In genomic region chr7:127189074-127189473, GRCh38 we compare ENCODE assay signal across 20 cellular contexts.
A peak's percentile ranks its signal among the peaks of the same experiment; 100 is the strongest.
DNase-seq lines count a peak whose midpoint lies in the region; ATAC-seq and TF ChIP-seq lines count a peak whose summit lies in the region.
"Had no signal": no experiment of that assay in that cellular context is flagged by ENCODE, and none has a peak within 500 bp of the region (broad histone marks: within the 10 kb centered on the region; RNA-seq: fewer than 3 reads in every experiment).

No MANE protein-coding gene starts in this region.

- no peak overlapping the region for H3K4me3 Mint-ChIP-seq in WTC11
- H3K4me3 Mint-ChIP-seq: activated CD4-positive, alpha-beta T cell treated with anti-CD3 and anti-CD28 coated beads for 36 hours; CD4-positive, CD25-positive, alpha-beta regulatory T cell; neural crest cell; T-helper 17 cell had no signal

- DNase-seq in NCI-H2171 treated with DMSO at 0.1 percent for 48 hours (lab: John Stamatoyannopoulos, UW), result peak; percentile 11
- no peak for DNase-seq in NCI-H2171 (lab: John Stamatoyannopoulos, UW)
- DNase-seq in NCI-H2227 (lab: John Stamatoyannopoulos, UW; ENCODE audit: unreplicated experiment), result peak; percentile 73
- DNase-seq in WTC11 (ENCODE audit: low spot score), result no peak
- no peak for DNase-seq in tibial artery
- no peak for DNase-seq in AG20443 (ENCODE audit: low spot score)
- no peak for DNase-seq in cortex of kidney (lab: John Stamatoyannopoulos, UW)
- DNase-seq: activated CD4-positive, alpha-beta T cell treated with anti-CD3 and anti-CD28 coated beads for 36 hours; activated T-cell treated with anti-CD3 and anti-CD28 coated beads for 4 hours; CD4-positive, CD25-positive, alpha-beta regulatory T cell; foreskin fibroblast; GDM1; mammary epithelial cell; NCI-H446 treated with DMSO at 0.1 percent for 48 hours; retina; T-helper 17 cell had no signal

- CTCF ChIA-PET in WTC11 (lab: Charles Lee), result no interaction called here

- no peak overlapping the region for H3K4me3 ChIP-seq in tibial artery

- ATAC-seq in WTC11, result peak; percentile 19
- ATAC-seq: activated CD4-positive, alpha-beta T cell treated with anti-CD3 and anti-CD28 coated beads for 36 hours; activated naive CD4-positive, alpha-beta T cell treated with anti-CD3 and anti-CD28 coated beads, Interleukin-2, amount 50 U/mL, for 72 hours; T-helper 17 cell had no signal

- POLR2A ChIA-PET in WTC11 (lab: Charles Lee), result no interaction called here

- H3K27me3 Mint-ChIP-seq in WTC11 (ENCODE audit: low read depth), result no peaks in the 10 kb centered on the region; the same call in 1 of the 2 replicates
- H3K27me3 Mint-ChIP-seq: CD4-positive, CD25-positive, alpha-beta regulatory T cell had no signal

- intact Hi-C loops in tibial artery (cut with DNase I; ENCODE audit: low total_unique reads), result no loop called here

- H3K9me3 Mint-ChIP-seq in WTC11, result no peaks in the 10 kb centered on the region
- H3K9me3 Mint-ChIP-seq: neural crest cell had no signal

- no peaks in the 10 kb centered on the region for H3K36me3 Mint-ChIP-seq in WTC11
- H3K36me3 Mint-ChIP-seq: CD4-positive, CD25-positive, alpha-beta regulatory T cell had no signal

- H3K4me1 Mint-ChIP-seq in WTC11, result peaks cover 16% of the 10 kb centered on the region
- H3K4me1 Mint-ChIP-seq: T-helper 17 cell had no signal

- TF ChIP-seq CTCF in WTC11 (IDR thresholded peaks at IDR 0.05) (no peak), tibial artery (IDR thresholded peaks at IDR 0.05) (no peak)

- no peaks in the 10 kb centered on the region for H3K27me3 ChIP-seq in tibial artery

- H3K27ac ChIP-seq in temporal lobe (ENCODE audit: low read depth, low read length) (peak overlapping the region; percentile 51), tibial artery (no peak overlapping the region)
- H3K27ac ChIP-seq: RWPE1 had no signal

- H3K4me1 ChIP-seq in tibial artery, result no peaks in the 10 kb centered on the region

- H3K9me3 ChIP-seq in tibial artery, result no peaks in the 10 kb centered on the region

- no peaks in the 10 kb centered on the region for H3K36me3 ChIP-seq in tibial artery

- no peak overlapping the region for H3K27ac Mint-ChIP-seq in WTC11
- H3K27ac Mint-ChIP-seq: activated CD4-positive, alpha-beta T cell treated with anti-CD3 and anti-CD28 coated beads for 36 hours; activated naive CD4-positive, alpha-beta T cell treated with anti-CD3 and anti-CD28 coated beads, Interleukin-2, amount 50 U/mL, for 72 hours; CD4-positive, CD25-positive, alpha-beta regulatory T cell; T-helper 17 cell had no signal

TF ChIP-seq in WTC11, 78 proteins besides CTCF, POLR2A, EP300 and RAD21:
- TF ChIP-seq, protein P1, sequence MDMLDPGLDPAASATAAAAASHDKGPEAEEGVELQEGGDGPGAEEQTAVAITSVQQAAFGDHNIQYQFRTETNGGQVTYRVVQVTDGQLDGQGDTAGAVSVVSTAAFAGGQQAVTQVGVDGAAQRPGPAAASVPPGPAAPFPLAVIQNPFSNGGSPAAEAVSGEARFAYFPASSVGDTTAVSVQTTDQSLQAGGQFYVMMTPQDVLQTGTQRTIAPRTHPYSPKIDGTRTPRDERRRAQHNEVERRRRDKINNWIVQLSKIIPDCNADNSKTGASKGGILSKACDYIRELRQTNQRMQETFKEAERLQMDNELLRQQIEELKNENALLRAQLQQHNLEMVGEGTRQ (CRISPR knock-in tag; IDR thresholded peaks at IDR 0.05), result no peak
- no peak for TF ChIP-seq CDX4 (CRISPR knock-in tag; IDR thresholded peaks at IDR 0.05; ENCODE audit: borderline replicate concordance)

Comparison
In these comparisons a context has a peak if more than half of its experiments do, and no peak if none do; other contexts are left out.
1. DNase-seq: peak in NCI-H2171 treated with DMSO at 0.1 percent for 48 hours (single experiment) and NCI-H2227 (single experiment); none in NCI-H2171 (single experiment), WTC11 (single experiment), tibial artery (0 of 2), AG20443 (single experiment) and cortex of kidney (single experiment).